Comparison of ENCODE assay signal across 24 cellular contexts in genomic region chr9:3868466-3868865, GRCh38.
"Had no signal": no experiment of that assay in that cellular context is flagged by ENCODE, and none has a peak within 500 bp of the region (broad histone marks: within the 10 kb centered on the region; RNA-seq: fewer than 3 reads in every experiment).

No MANE protein-coding gene starts in this region.

- ATAC-seq: activated CD8-positive, alpha-beta T cell treated with anti-CD3 and anti-CD28 coated beads, Interleukin-2, amount 10 ng/mL, durations not matched to agents 7 days and 5 days; body of pancreas; PC-3; T-helper 17 cell; WTC11 had no signal

- H3K36me3 ChIP-seq: adrenal gland had no signal

- H3K9me3 ChIP-seq: adrenal gland, body of pancreas had no signal

- DNase-seq: activated CD4-positive, alpha-beta T cell treated with anti-CD3 and anti-CD28 coated beads, Interleukin-2, amount 50 U/mL, for 4 hours; activated CD4-positive, CD25-positive, alpha-beta regulatory T cell treated with anti-CD3 and anti-CD28 coated beads, Interleukin-2, amount 50 U/mL, for 72 hours; activated CD8-positive, alpha-beta memory T cell treated with anti-CD3 and anti-CD28 coated beads, Interleukin-2, amount 50 U/mL, for 48 hours; activated CD8-positive, alpha-beta T cell treated with anti-CD3 and anti-CD28 coated beads, Interleukin-2, amount 10 ng/mL, durations not matched to agents 7 days and 5 days; activated effector memory CD4-positive, alpha-beta T cell treated with anti-CD3 and anti-CD28 coated beads, Interleukin-2, amount 50 U/mL, for 16 hours; activated naive CD4-positive, alpha-beta T cell treated with Interleukin-2 at 50 U/mL for 16 hours; activated naive CD8-positive, alpha-beta T cell treated with anti-CD3 and anti-CD28 coated beads, Interleukin-2, amount 10 ng/mL, durations not matched to agents 7 days and 5 days; activated T-cell treated with anti-CD3 and anti-CD28 coated beads, Interleukin-2, amount 50 U/mL, for 1 hour; adrenal gland; aorta; body of pancreas; central memory CD4-positive, alpha-beta T cell; Kasumi-1; NCI-H1105 treated with DMSO at 0.1 percent for 48 hours; NCI-H1436 treated with DMSO at 0.1 percent for 48 hours; NCI-H187; NCI-H2081; NCI-H510A treated with DMSO at 0.1 percent for 48 hours; NCI-H69; PC-3; SHP77 treated with DMSO at 0.1 percent for 48 hours; T-helper 17 cell; T-helper 9 cell had no signal

- H3K4me1 ChIP-seq: adrenal gland, body of pancreas had no signal

- H3K27ac ChIP-seq: adrenal gland, body of pancreas had no signal

- H3K4me1 Mint-ChIP-seq: activated naive CD8-positive, alpha-beta T cell treated with anti-CD3 and anti-CD28 coated beads, Interleukin-2, amount 10 ng/mL, durations not matched to agents 7 days and 5 days; T-helper 17 cell had no signal

- H3K27me3 ChIP-seq: adrenal gland, body of pancreas had no signal

- H3K36me3 Mint-ChIP-seq: activated naive CD8-positive, alpha-beta T cell treated with anti-CD3 and anti-CD28 coated beads, Interleukin-2, amount 10 ng/mL, durations not matched to agents 7 days and 5 days had no signal

- H3K4me3 ChIP-seq: adrenal gland, body of pancreas had no signal

- H3K27ac Mint-ChIP-seq: activated CD8-positive, alpha-beta T cell treated with anti-CD3 and anti-CD28 coated beads, Interleukin-2, amount 10 ng/mL, durations not matched to agents 7 days and 5 days; activated naive CD8-positive, alpha-beta T cell treated with anti-CD3 and anti-CD28 coated beads, Interleukin-2, amount 10 ng/mL, durations not matched to agents 7 days and 5 days; T-helper 17 cell; WTC11 had no signal

- H3K4me3 Mint-ChIP-seq: activated CD8-positive, alpha-beta T cell treated with anti-CD3 and anti-CD28 coated beads, Interleukin-2, amount 10 ng/mL, durations not matched to agents 7 days and 5 days; activated naive CD8-positive, alpha-beta T cell treated with anti-CD3 and anti-CD28 coated beads, Interleukin-2, amount 10 ng/mL, durations not matched to agents 7 days and 5 days; T-helper 17 cell; WTC11 had no signal
